8 cellular contexts compared by ENCODE assay signal in genomic region chr2:37892436-37893114, GRCh38. TPM values are rescaled to one million over a fixed set of nuclear protein-coding genes. Genes with fewer than 3 reads are reported as not detected.
DNase-seq lines count a peak whose midpoint lies in the region; ATAC-seq and TF ChIP-seq lines count a peak whose summit lies in the region.

No MANE protein-coding gene starts in this region.

- no peak overlapping the region for H3K4me3 Mint-ChIP-seq in activated naive CD4-positive, alpha-beta T cell treated with anti-CD3 and anti-CD28 coated beads for 36 hours

- DNase-seq in activated naive CD4-positive, alpha-beta T cell treated with anti-CD3 and anti-CD28 coated beads for 36 hours: no peak
- DNase-seq in activated naive CD4-positive, alpha-beta T cell treated with anti-CD3 and anti-CD28 coated beads, Interleukin-2, amount 50 U/mL, for 16 hours: no peak
- DNase-seq in SKM-1 (lab: John Stamatoyannopoulos, UW; ENCODE audit: unreplicated experiment): peak; percentile 49
- DNase-seq in stimulated activated naive CD8-positive, alpha-beta T cell treated with anti-CD3 and anti-CD28 coated beads, Interleukin-15, Interleukin-2, amounts not matched to agents 100 U/mL and 50 U/mL, for 24 hours: no peak
- DNase-seq in lower leg skin (ENCODE audit: low spot score in 2 of 2): no peak
- no peak for DNase-seq in gastrocnemius medialis
- no peak for DNase-seq in midbrain (lab: John Stamatoyannopoulos, UW)

- ATAC-seq in HG03064 (IDR thresholded peaks at IDR 0.05; ENCODE audit: low read depth, unreplicated experiment) (peak; percentile 66), gastrocnemius medialis (no peak)
- ATAC-seq in stimulated activated naive CD8-positive, alpha-beta T cell treated with anti-CD3 and anti-CD28 coated beads, Interleukin-15, Interleukin-2, amounts not matched to agents 100 U/mL and 50 U/mL, for 24 hours: peak; percentile 23

- no peaks in the 10 kb centered on the region for H3K27me3 Mint-ChIP-seq in activated naive CD4-positive, alpha-beta T cell treated with anti-CD3 and anti-CD28 coated beads for 36 hours (ENCODE audit: low read depth)

- 38 to 42% methylated on average over 7 of the region's 7 CpGs for WGBS in lower leg skin, 2 donors

- peaks cover 31% of the 10 kb centered on the region for H3K4me1 Mint-ChIP-seq in activated naive CD4-positive, alpha-beta T cell treated with anti-CD3 and anti-CD28 coated beads for 36 hours (ENCODE audit: low read depth)

- intact Hi-C loops in activated naive CD4-positive, alpha-beta T cell treated with anti-CD3 and anti-CD28 coated beads for 36 hours (cut with micrococcal nuclease): loop anchor here (1.0 to 5.0 kb wide), 4 partner anchors 33 to 382 kb away; partner anchors contain the start of gene RMDN2
- intact Hi-C loops in lower leg skin (cut with DNase I; ENCODE audit: low total_unique reads) (no loop called here), gastrocnemius medialis (cut with DNase I; ENCODE audit: low total_unique reads) (no loop called here)

- H3K36me3 Mint-ChIP-seq in activated naive CD4-positive, alpha-beta T cell treated with anti-CD3 and anti-CD28 coated beads for 36 hours (ENCODE audit: low read depth): no peaks in the 10 kb centered on the region

- TF ChIP-seq CTCF in lower leg skin (IDR thresholded peaks at IDR 0.05) (no peak), gastrocnemius medialis (IDR thresholded peaks at IDR 0.05 in 4 of 5, conservative IDR thresholded peaks at IDR 0.05 in 1 of 5) (no peak)

- H3K27ac ChIP-seq in gastrocnemius medialis: no peak overlapping the region

- in situ Hi-C loops in gastrocnemius medialis (cut with MboI; ENCODE audit: low sequenced_read_pairs in 4 of 4): loop anchor here in 2 of 4 donors (25.0 kb wide), 1 partner anchor 730 kb away; the partner anchor contains the start of gene EIF2AK2 (in 2 of the 2)

- no peaks in the 10 kb centered on the region for H3K36me3 ChIP-seq in gastrocnemius medialis

- H3K9me3 Mint-ChIP-seq in activated naive CD4-positive, alpha-beta T cell treated with anti-CD3 and anti-CD28 coated beads for 36 hours: no peaks in the 10 kb centered on the region

- CTCF ChIA-PET in activated naive CD4-positive, alpha-beta T cell treated with anti-CD3 and anti-CD28 coated beads for 36 hours (lab: Charles Lee): interaction anchor here (0.6 to 5.2 kb wide), 3 partner anchors 15 to 478 kb away, joined by 3 to 54 read pairs (median 4); no protein-coding TSS in a partner anchor

- H3K27me3 ChIP-seq in gastrocnemius medialis: no peaks in the 10 kb centered on the region

- H3K9me3 ChIP-seq in gastrocnemius medialis: no peaks in the 10 kb centered on the region

- H3K27ac Mint-ChIP-seq in activated naive CD4-positive, alpha-beta T cell treated with anti-CD3 and anti-CD28 coated beads for 36 hours: peak overlapping the region; percentile 7

- TF ChIP-seq POLR2A in lower leg skin (IDR thresholded peaks at IDR 0.05) (no peak), gastrocnemius medialis (IDR thresholded peaks at IDR 0.05) (no peak)

- H3K4me1 ChIP-seq in gastrocnemius medialis: no peaks in the 10 kb centered on the region

- H3K4me3 ChIP-seq in lower leg skin (ENCODE audit: low read depth, poor library complexity, severe bottlenecking) (no peak overlapping the region), gastrocnemius medialis (no peak overlapping the region)

RNA-seq across cellular contexts. Expression of gene RMDN2, which starts 32.5 kb away (rescaled TPM):
- 1 to 10 TPM in 1 of 2 experiments, under 1 TPM in 1; 0.79 to 1.2 TPM for total RNA-seq in activated naive CD4-positive, alpha-beta T cell treated with anti-CD3 and anti-CD28 coated beads for 36 hours
- total RNA-seq in lower leg skin (10 to 100 TPM in 1 of 4 donors, 1 to 10 TPM in 3; 3.7 to 10.5 (median 4.2) TPM), gastrocnemius medialis (1 to 10 TPM; 2.7 to 6.3 (median 3.3) TPM)

Comparison
In these comparisons a context has a peak if more than half of its experiments do, and no peak if none do; other contexts are left out.
1. ATAC-seq: peak in HG03064 (single experiment) and stimulated activated naive CD8-positive, alpha-beta T cell treated with anti-CD3 and anti-CD28 coated beads, Interleukin-15, Interleukin-2, amounts not matched to agents 100 U/mL and 50 U/mL, for 24 hours (single experiment); none in gastrocnemius medialis (0 of 2).